ENCODE assay signal across 20 cellular contexts in genomic region chr1:228020686-228021525, GRCh38. TPM values are rescaled to one million over a fixed set of nuclear protein-coding genes. Genes with fewer than 3 reads are reported as not detected.
DNase-seq lines count a peak whose midpoint lies in the region; ATAC-seq and TF ChIP-seq lines count a peak whose summit lies in the region.
"Had no signal": no experiment of that assay in that cellular context is flagged by ENCODE, and none has a peak within 500 bp of the region (broad histone marks: within the 10 kb centered on the region; RNA-seq: fewer than 3 reads in every experiment).

No MANE protein-coding gene starts in this region.

- no peak overlapping the region for H2BK12ac ChIP-seq in neuronal stem cell (ENCODE audit: low read length)

- no peak overlapping the region for H3K23ac ChIP-seq in neuronal stem cell (ENCODE audit: low read depth, low read length, poor library complexity)

- H2BK5ac ChIP-seq in neuronal stem cell (ENCODE audit: low read length), result no peak overlapping the region

- no peaks in the 10 kb centered on the region for H3K9me3 Mint-ChIP-seq in natural killer cell treated with Interleukin-12 subunit alpha and Interleukin-12 subunit beta and Interleukin-15 and Interleukin-18, amount 100 ng/mL, for 72 hours
- no peaks in the 10 kb centered on the region for H3K9me3 Mint-ChIP-seq in natural killer cell
- H3K9me3 Mint-ChIP-seq: CD4-positive, CD25-positive, alpha-beta regulatory T cell had no signal

- no peak overlapping the region for H2BK15ac ChIP-seq in neuronal stem cell (ENCODE audit: low read length)

- WGBS in neuronal stem cell (ENCODE audit: extremely low coverage in 2 of 2, insufficient read length in 2 of 2, insufficient replicate concordance in 1 of 2), 2 donors, result no CpG with 5 or more reads among the region's 26 CpGs

- H3K4me1 Mint-ChIP-seq in natural killer cell treated with Interleukin-12 subunit alpha and Interleukin-12 subunit beta and Interleukin-15 and Interleukin-18, amount 100 ng/mL, for 72 hours (ENCODE audit: low read depth in 2 of 2), result no peaks in the 10 kb centered on the region
- no peaks in the 10 kb centered on the region for H3K4me1 Mint-ChIP-seq in natural killer cell
- H3K4me1 Mint-ChIP-seq: CD4-positive, CD25-positive, alpha-beta regulatory T cell; nephron progenitor cell had no signal

- H3K36me3 Mint-ChIP-seq in natural killer cell treated with Interleukin-12 subunit alpha and Interleukin-12 subunit beta and Interleukin-15 and Interleukin-18, amount 100 ng/mL, for 72 hours, result no peaks in the 10 kb centered on the region
- H3K36me3 Mint-ChIP-seq in natural killer cell, result no peaks in the 10 kb centered on the region
- H3K36me3 Mint-ChIP-seq: CD4-positive, CD25-positive, alpha-beta regulatory T cell had no signal

- no peak overlapping the region for H2BK120ac ChIP-seq in neuronal stem cell (ENCODE audit: low read depth, low read length)

- no peak for ATAC-seq in natural killer cell treated with Interleukin-12 subunit alpha and Interleukin-12 subunit beta and Interleukin-15 and Interleukin-18, amount 100 ng/mL, for 72 hours
- ATAC-seq in natural killer cell (no peak), HG03095 (IDR thresholded peaks at IDR 0.05; ENCODE audit: unreplicated experiment) (no peak)
- ATAC-seq: K562 had no signal

- H2AFZ ChIP-seq in neuronal stem cell (ENCODE audit: low read length), result no peak overlapping the region

- H3K4me2 ChIP-seq in neuronal stem cell (ENCODE audit: insufficient read depth, low read length, poor library complexity, severe bottlenecking), result no peak overlapping the region

- H3K27ac ChIP-seq in dorsolateral prefrontal cortex (no peak overlapping the region), neuronal stem cell (replicated peaks; ENCODE audit: low read length) (no peak overlapping the region)
- H3K27ac ChIP-seq: adrenal gland, prostate gland had no signal

- H3K18ac ChIP-seq in neuronal stem cell (ENCODE audit: low read length), result no peak overlapping the region

- H3K27me3 ChIP-seq in dorsolateral prefrontal cortex (peaks cover 0 to 4% (median 0%) of the 10 kb centered on the region in 45 donors), neuronal stem cell (ENCODE audit: control insufficient read depth in 3 of 3, insufficient read depth in 3 of 3, low read depth in 1 of 3, low read length in 3 of 3) (peaks cover 0 to 10% (median 4%) of the 10 kb centered on the region in 3 experiments)
- H3K27me3 ChIP-seq: adrenal gland had no signal

- intact Hi-C loops in natural killer cell (cut with micrococcal nuclease) (no loop called here), dorsolateral prefrontal cortex (cut with DNase I) (no loop called here)

- TF ChIP-seq CTCF in natural killer cell (IDR thresholded peaks at IDR 0.05), result no peak
- TF ChIP-seq CTCF in dorsolateral prefrontal cortex (IDR thresholded peaks at IDR 0.05 in 54 of 56, conservative IDR thresholded peaks at IDR 0.05 in 2 of 56; ENCODE audit: low read depth in 1 of 56, partially characterized antibody in 56 of 56), result no peak

- H3K4me3 ChIP-seq in dorsolateral prefrontal cortex (no peak overlapping the region), neuronal stem cell (ENCODE audit: low read length in 2 of 2) (no peak overlapping the region)
- H3K4me3 ChIP-seq: adrenal gland, K562, prostate gland had no signal

- H3K27me3 Mint-ChIP-seq in natural killer cell treated with Interleukin-12 subunit alpha and Interleukin-12 subunit beta and Interleukin-15 and Interleukin-18, amount 100 ng/mL, for 72 hours, result peaks cover 5 to 17% of the 10 kb centered on the region in 2 donors
- peaks cover 4 to 8% of the 10 kb centered on the region in 2 donors for H3K27me3 Mint-ChIP-seq in natural killer cell (ENCODE audit: low read depth in 2 of 2)

- DNase-seq in natural killer cell treated with Interleukin-12 subunit alpha and Interleukin-12 subunit beta and Interleukin-15 and Interleukin-18, amount 100 ng/mL, for 72 hours (ENCODE audit: low spot score), result peak; percentile 60
- DNase-seq in natural killer cell (no peak), dorsolateral prefrontal cortex (peak in 8 of 10 donors; percentile 0 to 19 (median 12)), neuronal stem cell (ENCODE audit: low spot score) (no peak), RKO (ENCODE audit: low spot score) (no peak)
- DNase-seq in central memory CD4-positive, alpha-beta T cell, result no peak
- DNase-seq: CD4-positive, CD25-positive, alpha-beta regulatory T cell; midbrain; MM.1S; NCI-H146; NCI-H2171; NCI-H526; nephron progenitor cell; stimulated activated CD4-positive, alpha-beta T cell treated with anti-CD3 and anti-CD28 coated beads, Interleukin-1b, Interleukin-23, amount 100 ng/mL, for 48 hours; T-helper 9 cell had no signal

- H4K91ac ChIP-seq in neuronal stem cell (ENCODE audit: low read depth, low read length, poor library complexity), result no peak overlapping the region

- no peak overlapping the region for H2AK5ac ChIP-seq in neuronal stem cell (ENCODE audit: low read depth, low read length)

- H3K27ac Mint-ChIP-seq in natural killer cell treated with Interleukin-12 subunit alpha and Interleukin-12 subunit beta and Interleukin-15 and Interleukin-18, amount 100 ng/mL, for 72 hours, result no peak overlapping the region
- H3K27ac Mint-ChIP-seq in natural killer cell, result no peak overlapping the region
- H3K27ac Mint-ChIP-seq: CD4-positive, CD25-positive, alpha-beta regulatory T cell; nephron progenitor cell had no signal

- H3K36me3 ChIP-seq in neuronal stem cell (replicated peaks in 1 of 2; ENCODE audit: control insufficient read depth in 2 of 2, insufficient read depth in 2 of 2, low read length in 2 of 2), result no peaks in the 10 kb centered on the region
- H3K36me3 ChIP-seq: adrenal gland, prostate gland had no signal

- no peaks in the 10 kb centered on the region for H3K4me1 ChIP-seq in neuronal stem cell (ENCODE audit: control insufficient read depth in 2 of 2, insufficient read depth in 1 of 2, low read depth in 1 of 2, low read length in 2 of 2)
- H3K4me1 ChIP-seq: adrenal gland, prostate gland had no signal

- no peaks in the 10 kb centered on the region for H3K79me1 ChIP-seq in neuronal stem cell (ENCODE audit: low read depth, low read length)

- no peaks in the 10 kb centered on the region for H3K9me3 ChIP-seq in neuronal stem cell (replicated peaks in 1 of 2; ENCODE audit: control insufficient read depth in 2 of 2, insufficient read depth in 1 of 2, low read depth in 1 of 2, low read length in 2 of 2)
- H3K9me3 ChIP-seq: adrenal gland, prostate gland had no signal

- H4K8ac ChIP-seq in neuronal stem cell (ENCODE audit: low read depth, low read length), result peak overlapping the region; percentile 75

- H3K4ac ChIP-seq in neuronal stem cell (ENCODE audit: low read length), result no peak overlapping the region

- no peak overlapping the region for H3K9ac ChIP-seq in neuronal stem cell (ENCODE audit: low read depth, low read length, poor library complexity)

- no peak overlapping the region for H3K14ac ChIP-seq in neuronal stem cell (ENCODE audit: low read length)

- no peak overlapping the region for H3K4me3 Mint-ChIP-seq in natural killer cell treated with Interleukin-12 subunit alpha and Interleukin-12 subunit beta and Interleukin-15 and Interleukin-18, amount 100 ng/mL, for 72 hours
- no peak overlapping the region for H3K4me3 Mint-ChIP-seq in natural killer cell
- H3K4me3 Mint-ChIP-seq: CD4-positive, CD25-positive, alpha-beta regulatory T cell; nephron progenitor cell had no signal

RNA-seq across cellular contexts. Expression of gene WNT3A, which starts 14.1 kb away (rescaled TPM):
- not detected for total RNA-seq in natural killer cell treated with Interleukin-12 subunit alpha and Interleukin-12 subunit beta and Interleukin-15 and Interleukin-18, amount 100 ng/mL, for 72 hours
- total RNA-seq in natural killer cell (not detected), dorsolateral prefrontal cortex (not detected)
- 0.01 TPM for polyA plus RNA-seq in neuronal stem cell (2013, experiment 1 of 2)
- polyA plus RNA-seq in neuronal stem cell (2013, experiment 2 of 2), result 0.01 TPM
- total RNA-seq: adrenal gland; CD4-positive, CD25-positive, alpha-beta regulatory T cell; K562; skeletal muscle tissue had no signal
- polyA plus RNA-seq: adrenal gland; CD4-positive, CD25-positive, alpha-beta regulatory T cell; K562 had no signal

Comparison
In these comparisons a context has a peak if more than half of its experiments do, and no peak if none do; other contexts are left out.
1. DNase-seq: peak in natural killer cell treated with Interleukin-12 subunit alpha and Interleukin-12 subunit beta and Interleukin-15 and Interleukin-18, amount 100 ng/mL, for 72 hours (single experiment) and dorsolateral prefrontal cortex (8 of 10); none in natural killer cell (single experiment), neuronal stem cell (single experiment), RKO (single experiment) and central memory CD4-positive, alpha-beta T cell (single experiment).